Comparison of ENCODE assay signal across 3 cellular contexts in genomic region chr7:40332516-40332915, GRCh38.
TF ChIP-seq lines count a peak whose summit lies in the region.

No MANE protein-coding gene starts in this region.

TF ChIP-seq in SK-N-SH, 30 proteins besides CTCF, POLR2A, EP300 and RAD21:
- TF ChIP-seq RCOR1 (IDR thresholded peaks at IDR 0.05; ENCODE audit: low read length) = no peak
- no peak for TF ChIP-seq RFX5 (IDR thresholded peaks at IDR 0.05; ENCODE audit: low read length)

TF ChIP-seq in SK-N-SH treated with all-trans-retinoic acid at 6 μM for 48 hours, 23 proteins besides CTCF, POLR2A, EP300 and RAD21:
- TF ChIP-seq ZNF8 (CRISPR knock-in tag; IDR thresholded peaks at IDR 0.05) (no peak), ARNTL (CRISPR knock-in tag; IDR thresholded peaks at IDR 0.05; ENCODE audit: borderline replicate concordance, low read depth) (no peak), GLIS3 (CRISPR knock-in tag; IDR thresholded peaks at IDR 0.05) (no peak), CREB5 (CRISPR knock-in tag; IDR thresholded peaks at IDR 0.05; ENCODE audit: low read depth) (no peak), TSHZ2 (CRISPR knock-in tag; IDR thresholded peaks at IDR 0.05) (no peak), ZC3H10 (CRISPR knock-in tag; IDR thresholded peaks at IDR 0.05) (no peak), CSRNP3 (CRISPR knock-in tag; IDR thresholded peaks at IDR 0.05) (no peak), ESRRG (CRISPR knock-in tag; IDR thresholded peaks at IDR 0.05) (no peak), POU6F1 (CRISPR knock-in tag; IDR thresholded peaks at IDR 0.05; ENCODE audit: borderline replicate concordance, low read depth) (no peak), CSDC2 (CRISPR knock-in tag; IDR thresholded peaks at IDR 0.05) (no peak), TOX (CRISPR knock-in tag; IDR thresholded peaks at IDR 0.05; ENCODE audit: borderline replicate concordance) (no peak)

TF ChIP-seq in HepG2, 621 proteins besides CTCF, POLR2A, EP300 and RAD21:
- TF ChIP-seq DMAP1 (CRISPR knock-in tag; IDR thresholded peaks at IDR 0.05) (no peak), THAP7 (CRISPR knock-in tag; IDR thresholded peaks at IDR 0.05) (no peak), MXI1 (IDR thresholded peaks at IDR 0.05; ENCODE audit: borderline replicate concordance, low read depth, low read length) (no peak), REST (IDR thresholded peaks at IDR 0.05; ENCODE audit: borderline replicate concordance in 1 of 2, low read depth in 1 of 2, low read length in 2 of 2) (no peak), ZMAT5 (CRISPR knock-in tag; IDR thresholded peaks at IDR 0.05; ENCODE audit: borderline replicate concordance, low read depth) (no peak), ZNF564 (CRISPR knock-in tag; IDR thresholded peaks at IDR 0.05) (no peak), NFIB (CRISPR knock-in tag; IDR thresholded peaks at IDR 0.05; ENCODE audit: borderline replicate concordance) (no peak), SNRNP70 (IDR thresholded peaks at IDR 0.05; ENCODE audit: low read depth, low read length) (no peak), ZNF780A (CRISPR knock-in tag; IDR thresholded peaks at IDR 0.05) (no peak), ZFP37 (CRISPR knock-in tag; IDR thresholded peaks at IDR 0.05; ENCODE audit: borderline replicate concordance) (no peak), SNAI1 (CRISPR knock-in tag; IDR thresholded peaks at IDR 0.05; ENCODE audit: borderline replicate concordance) (no peak), KMT2B (CRISPR knock-in tag; IDR thresholded peaks at IDR 0.05) (no peak), TAF15 (IDR thresholded peaks at IDR 0.05; ENCODE audit: low read depth, low read length, poor library complexity, severe bottlenecking) (no peak), TGIF2 (CRISPR knock-in tag; IDR thresholded peaks at IDR 0.05) (no peak)
